Comparison of ENCODE assay signal across 11 cellular contexts in genomic region chr2:36387258-36387916, GRCh38. TPM values are rescaled to one million over a fixed set of nuclear protein-coding genes. Genes with fewer than 3 reads are reported as not detected.
A peak's percentile ranks its signal among the peaks of the same experiment; 100 is the strongest.
DNase-seq lines count a peak whose midpoint lies in the region; ATAC-seq, FAIRE-seq and TF ChIP-seq lines count a peak whose summit lies in the region.
"Had no signal": no experiment of that assay in that cellular context is flagged by ENCODE, and none has a peak within 500 bp of the region (broad histone marks: within the 10 kb centered on the region; RNA-seq: fewer than 3 reads in every experiment).

No MANE protein-coding gene starts in this region.

- 0 out of 2 replicates have a peak overlapping the region, but pooled peaks have one; percentile 17 for H3K14ac ChIP-seq in IMR-90 (replicated peaks; ENCODE audit: low read depth, low read length)

- no peaks in the 10 kb centered on the region for H3K9me3 Mint-ChIP-seq in activated CD4-positive, alpha-beta memory T cell treated with anti-CD3 and anti-CD28 coated beads, Interleukin-2, amount 10 ng/mL, durations not matched to agents 7 days and 5 days

- peaks cover 22% of the 10 kb centered on the region for H3K9me1 ChIP-seq in IMR-90 (ENCODE audit: insufficient read depth, low read length)
- H3K9me1 ChIP-seq in endothelial cell of umbilical vein (replicated peaks; ENCODE audit: control insufficient read depth, extremely low read depth, insufficient read depth, low read length), result no peaks in the 10 kb centered on the region

- H2BK20ac ChIP-seq in IMR-90 (ENCODE audit: low read depth, low read length), result no peak overlapping the region

- no peak for TF ChIP-seq EP300 in HepG2 (IDR thresholded peaks at IDR 0.05; ENCODE audit: low read depth in 2 of 2, low read length in 2 of 2)
- TF ChIP-seq EP300 in HepG2 (CRISPR knock-in tag; IDR thresholded peaks at IDR 0.05; ENCODE audit: borderline replicate concordance), result no peak

- TF ChIP-seq CTCF in HepG2 (CRISPR knock-in tag; IDR thresholded peaks at IDR 0.05) (no peak), right lobe of liver (IDR thresholded peaks at IDR 0.05) (no peak), IMR-90 (conservative IDR thresholded peaks at IDR 0.05; ENCODE audit: low read depth, low read length) (no peak), endothelial cell of umbilical vein (IDR thresholded peaks at IDR 0.05; ENCODE audit: extremely low read depth in 1 of 2, insufficient read depth in 1 of 2, low read depth in 1 of 2, low read length in 2 of 2) (no peak), tibial artery (IDR thresholded peaks at IDR 0.05) (no peak), thyroid gland (IDR thresholded peaks at IDR 0.05) (no peak)

- FAIRE-seq in HepG2 (lab: Jason Lieb, UNC), result no peak
- FAIRE-seq in endothelial cell of umbilical vein (lab: Jason Lieb, UNC), result no peak

- intact Hi-C loops in HepG2 (cut with micrococcal nuclease; ENCODE audit: unreplicated experiment), result no loop called here
- intact Hi-C loops in right lobe of liver (cut with DNase I), result no loop called here
- intact Hi-C loops in IMR-90 (cut with micrococcal nuclease), result no loop called here
- intact Hi-C loops in endothelial cell of umbilical vein (cut with micrococcal nuclease), result no loop called here
- intact Hi-C loops in tibial artery (cut with DNase I; ENCODE audit: low total_unique reads), result no loop called here
- intact Hi-C loops in thyroid gland (cut with DNase I), result no loop called here

- peaks cover 20% of the 10 kb centered on the region for H3K27me3 Mint-ChIP-seq in activated CD4-positive, alpha-beta memory T cell treated with anti-CD3 and anti-CD28 coated beads, Interleukin-2, amount 10 ng/mL, durations not matched to agents 7 days and 5 days

- H3K4me3 ChIP-seq in HepG2 (replicated peaks in 1 of 3; ENCODE audit: insufficient read depth in 1 of 3, low read depth in 2 of 3, low read length in 3 of 3), result no peak overlapping the region
- H3K4me3 ChIP-seq in right lobe of liver, result no peak overlapping the region
- H3K4me3 ChIP-seq in IMR-90 (ENCODE audit: insufficient read depth, low read depth, low read length), result no peak overlapping the region
- H3K4me3 ChIP-seq in endothelial cell of umbilical vein (replicated peaks in 1 of 3; ENCODE audit: insufficient read depth in 1 of 3, low read depth in 1 of 3, low read length in 3 of 3), result no peak overlapping the region
- H3K4me3 ChIP-seq in tibial artery, result no peak overlapping the region
- no peak overlapping the region for H3K4me3 ChIP-seq in thyroid gland (replicated peaks in 1 of 3)

- H4K8ac ChIP-seq in IMR-90 (ENCODE audit: low read depth in 2 of 2, low read length in 2 of 2), result peak overlapping the region in 1 of 2 experiments; percentile 6; a peak in 1 of 4 replicates

- no peak for ATAC-seq in HepG2
- no peak for ATAC-seq in right lobe of liver
- ATAC-seq in IMR-90 (ENCODE audit: low read depth), result no peak

- H3K9ac ChIP-seq in HepG2 (ENCODE audit: insufficient read depth, low read depth, low read length) (no peak overlapping the region), IMR-90 (ENCODE audit: low read depth, low read length) (no peak overlapping the region), endothelial cell of umbilical vein (replicated peaks; ENCODE audit: extremely low read depth, insufficient read depth, low read length) (peak overlapping the region; percentile 88)

- peaks cover 6% of the 10 kb centered on the region for H3K4me1 Mint-ChIP-seq in activated CD4-positive, alpha-beta memory T cell treated with anti-CD3 and anti-CD28 coated beads, Interleukin-2, amount 10 ng/mL, durations not matched to agents 7 days and 5 days

- H3K4me2 ChIP-seq in HepG2 (ENCODE audit: low read depth, low read length), result no peak overlapping the region
- peak overlapping the region; percentile 58; the same call in 1 of the 2 replicates for H3K4me2 ChIP-seq in IMR-90 (ENCODE audit: low read depth, low read length)
- peak overlapping the region; percentile 81 for H3K4me2 ChIP-seq in endothelial cell of umbilical vein (ENCODE audit: insufficient read depth, low read length)

- dilution Hi-C loops in IMR-90 (cut with HindIII; ENCODE audit: low sequenced_read_pairs, unreplicated experiment) (no loop called here), endothelial cell of umbilical vein (cut with MboI; ENCODE audit: extremely low pct_ligation_motif_present, low sequenced_read_pairs) (no loop called here)

- BruUV-seq in HepG2 (replicated peaks; lab: Mats Ljungman, UMichigan) (no TSS peak), IMR-90 (replicated peaks; lab: Mats Ljungman, UMichigan) (no TSS peak), endothelial cell of umbilical vein (replicated peaks; lab: Mats Ljungman, UMichigan) (no TSS peak)

- peaks cover 19 to 63% of the 10 kb centered on the region in 2 experiments; a peak in 3 of 4 replicates for H3K79me1 ChIP-seq in IMR-90 (ENCODE audit: low read depth in 1 of 2, low read length in 2 of 2)

- H3K23ac ChIP-seq in IMR-90 (ENCODE audit: low read depth, low read length), result peak overlapping the region; percentile 13; the same call in 1 of the 2 replicates

- H3K4ac ChIP-seq in IMR-90 (ENCODE audit: low read depth, low read length), result no peak overlapping the region

- H3K79me2 ChIP-seq in HepG2 (ENCODE audit: insufficient read depth, low read length) (peaks cover 84% of the 10 kb centered on the region), endothelial cell of umbilical vein (ENCODE audit: control insufficient read depth, insufficient read depth, low read length) (peaks cover 98% of the 10 kb centered on the region)

- DNase-seq in HepG2 (ENCODE audit: low spot score), result no peak
- DNase-seq in right lobe of liver, result no peak
- no peak for DNase-seq in IMR-90
- DNase-seq in endothelial cell of umbilical vein (ENCODE audit: low read depth, low spot score), result peak; percentile 57
- DNase-seq in tibial artery, result no peak
- DNase-seq in thyroid gland, result no peak
- no peak for DNase-seq in activated CD4-positive, alpha-beta memory T cell treated with anti-CD3 and anti-CD28 coated beads, Interleukin-2, amount 10 ng/mL, durations not matched to agents 7 days and 5 days
- no peak for DNase-seq in globus pallidus (ENCODE audit: low spot score)
- DNase-seq: GF-D8, KG1, NCI-H1694 treated with DMSO at 0.1 percent for 48 hours had no signal

- H2AK9ac ChIP-seq in IMR-90 (replicated peaks; ENCODE audit: low read depth, low read length, poor library complexity), result no peak overlapping the region

- in situ Hi-C loops in HepG2 (cut with HindIII; ENCODE audit: extremely low pct_ligation_motif_present, low pct_unique_long_range_greater_than_20kb) (no loop called here), IMR-90 (cut with MboI; ENCODE audit: low sequenced_read_pairs) (no loop called here)

- H2AFZ ChIP-seq in HepG2 (ENCODE audit: low read length) (no peak overlapping the region), IMR-90 (replicated peaks; ENCODE audit: low read length, poor library complexity) (no peak overlapping the region), endothelial cell of umbilical vein (ENCODE audit: low read depth, low read length) (no peak overlapping the region)

- no peak overlapping the region for H2BK120ac ChIP-seq in IMR-90 (ENCODE audit: low read depth, low read length)

- no peak overlapping the region for H4K5ac ChIP-seq in IMR-90 (ENCODE audit: low read depth, low read length)

- H3K36me3 Mint-ChIP-seq in activated CD4-positive, alpha-beta memory T cell treated with anti-CD3 and anti-CD28 coated beads, Interleukin-2, amount 10 ng/mL, durations not matched to agents 7 days and 5 days (ENCODE audit: low read depth), result no peaks in the 10 kb centered on the region

- no peak overlapping the region for H2BK15ac ChIP-seq in IMR-90 (ENCODE audit: low read depth, low read length)

- no peak overlapping the region for H4K91ac ChIP-seq in IMR-90 (ENCODE audit: insufficient read depth, low read depth, low read length)

- H3K27ac Mint-ChIP-seq in activated CD4-positive, alpha-beta memory T cell treated with anti-CD3 and anti-CD28 coated beads, Interleukin-2, amount 10 ng/mL, durations not matched to agents 7 days and 5 days, result no peak overlapping the region

- TF ChIP-seq POLR2A in HepG2 (IDR thresholded peaks at IDR 0.05; ENCODE audit: insufficient read depth in 1 of 2, low read depth in 2 of 2, low read length in 2 of 2) (no peak), right lobe of liver (IDR thresholded peaks at IDR 0.05) (no peak), IMR-90 (IDR thresholded peaks at IDR 0.05; ENCODE audit: low read depth, low read length) (no peak), endothelial cell of umbilical vein (IDR thresholded peaks at IDR 0.05; ENCODE audit: low read depth, low read length) (peak; percentile 34), thyroid gland (IDR thresholded peaks at IDR 0.05) (no peak)

- peak overlapping the region; percentile 2 for H3K27ac ChIP-seq in HepG2 (ENCODE audit: extremely low read length, insufficient read depth, low read length)
- H3K27ac ChIP-seq in right lobe of liver, result no peak overlapping the region
- no peak overlapping the region for H3K27ac ChIP-seq in IMR-90 (ENCODE audit: insufficient read depth, low read length)
- H3K27ac ChIP-seq in endothelial cell of umbilical vein (ENCODE audit: insufficient read depth, low read depth, low read length), result peak overlapping the region; percentile 98
- H3K27ac ChIP-seq in tibial artery, result peak overlapping the region; percentile 50 to 64
- H3K27ac ChIP-seq in thyroid gland, result peak overlapping the region in 1 of 3 donors; percentile 75

- no peak overlapping the region for H3K4me3 Mint-ChIP-seq in activated CD4-positive, alpha-beta memory T cell treated with anti-CD3 and anti-CD28 coated beads, Interleukin-2, amount 10 ng/mL, durations not matched to agents 7 days and 5 days

- H3K4me1 ChIP-seq in HepG2 (ENCODE audit: insufficient read depth, low read length) (peaks cover 48% of the 10 kb centered on the region), right lobe of liver (no peaks in the 10 kb centered on the region), IMR-90 (ENCODE audit: control insufficient read depth, insufficient read depth, low read length) (peaks cover 23% of the 10 kb centered on the region), endothelial cell of umbilical vein (ENCODE audit: control insufficient read depth, extremely low read depth, insufficient read depth, low read length) (peaks cover 87% of the 10 kb centered on the region), tibial artery (peaks cover 0 to 92% (median 30%) of the 10 kb centered on the region in 4 donors), thyroid gland (peaks cover 37 to 40% of the 10 kb centered on the region in 2 donors)

- CTCF ChIA-PET in HepG2 (lab: Yijun Ruan, JAX; ENCODE audit: low intra/inter-chr PET ratio, low total read pairs) (no interaction called here), IMR-90 (lab: Yijun Ruan, JAX) (interaction anchor here (0.8 kb wide), 1 partner anchor 35 kb away, joined by 3 read pairs; no protein-coding TSS in a partner anchor), endothelial cell of umbilical vein (lab: Charles Lee) (interaction anchor here (1.0 to 2.0 kb wide), 8 partner anchors 9 to 72 kb away, joined by 3 to 8 read pairs (median 4); no protein-coding TSS in a partner anchor)
- CTCF ChIA-PET in activated CD4-positive, alpha-beta memory T cell treated with anti-CD3 and anti-CD28 coated beads, Interleukin-2, amount 10 ng/mL, durations not matched to agents 7 days and 5 days (lab: Charles Lee), result no interaction called here

- POLR2A ChIA-PET in HepG2 (lab: Yijun Ruan, JAX) (no interaction called here), IMR-90 (lab: Charles Lee; ENCODE audit: unreplicated experiment) (no interaction called here), endothelial cell of umbilical vein (lab: Charles Lee) (interaction anchor here (1.4 to 2.5 kb wide), 2 partner anchors 13 to 73 kb away, joined by 3 to 8 read pairs; no protein-coding TSS in a partner anchor)
- POLR2A ChIA-PET in activated CD4-positive, alpha-beta memory T cell treated with anti-CD3 and anti-CD28 coated beads, Interleukin-2, amount 10 ng/mL, durations not matched to agents 7 days and 5 days (lab: Charles Lee), result no interaction called here

- TF ChIP-seq RAD21 in HepG2 (CRISPR knock-in tag; IDR thresholded peaks at IDR 0.05) (no peak), IMR-90 (IDR thresholded peaks at IDR 0.05; ENCODE audit: low read length) (no peak)

- H4K20me1 ChIP-seq in HepG2 (ENCODE audit: insufficient read depth, low read length) (no peaks in the 10 kb centered on the region), IMR-90 (ENCODE audit: insufficient read depth, low read length) (peaks cover 77% of the 10 kb centered on the region), endothelial cell of umbilical vein (replicated peaks; ENCODE audit: control insufficient read depth, extremely low read depth, insufficient read depth, low read length) (no peaks in the 10 kb centered on the region)

- H3K27me3 ChIP-seq in HepG2 (ENCODE audit: control insufficient read depth in 1 of 2, insufficient read depth in 2 of 2, low read length in 2 of 2), result no peaks in the 10 kb centered on the region
- no peaks in the 10 kb centered on the region for H3K27me3 ChIP-seq in right lobe of liver
- no peaks in the 10 kb centered on the region for H3K27me3 ChIP-seq in IMR-90 (ENCODE audit: control insufficient read depth, insufficient read depth, low read length)
- H3K27me3 ChIP-seq in endothelial cell of umbilical vein (ENCODE audit: control insufficient read depth in 2 of 2, insufficient read depth in 2 of 2, low read length in 2 of 2), result no peaks in the 10 kb centered on the region
- H3K27me3 ChIP-seq in tibial artery, result no peaks in the 10 kb centered on the region
- no peaks in the 10 kb centered on the region for H3K27me3 ChIP-seq in thyroid gland

- WGBS in HepG2 (ENCODE audit: low lambda C conversion rate), result 93% methylated on average over 2 of the region's 2 CpGs
- WGBS in right lobe of liver (ENCODE audit: insufficient coverage, low coverage, low lambda C conversion rate, missing lambda C conversion rate), result 49% methylated on average over 2 of the region's 2 CpGs
- 80% methylated on average over 2 of the region's 2 CpGs; no CpG with 5 or more reads in 1 of the 2 experiments for WGBS in IMR-90 (ENCODE audit: extremely low coverage in 2 of 2, insufficient read length in 1 of 2), 2 experiments
- 84 to 88% methylated on average over 2 of the region's 2 CpGs for WGBS in thyroid gland, 2 donors

- no peak overlapping the region for H3K18ac ChIP-seq in IMR-90 (ENCODE audit: low read depth, low read length)

- peak overlapping the region; percentile 24 for H2BK5ac ChIP-seq in IMR-90 (ENCODE audit: low read depth, low read length, poor library complexity, severe bottlenecking)

- peaks cover 7 to 21% of the 10 kb centered on the region in 2 experiments; a peak in 3 of 5 replicates for H3K36me3 ChIP-seq in HepG2 (replicated peaks in 1 of 2; ENCODE audit: control insufficient read depth in 1 of 2, insufficient read depth in 2 of 2, low read length in 2 of 2)
- no peaks in the 10 kb centered on the region for H3K36me3 ChIP-seq in right lobe of liver
- H3K36me3 ChIP-seq in IMR-90 (ENCODE audit: control insufficient read depth, insufficient read depth, low read length), result peaks cover 15% of the 10 kb centered on the region
- H3K36me3 ChIP-seq in endothelial cell of umbilical vein (ENCODE audit: control insufficient read depth in 2 of 2, extremely low read depth in 1 of 2, insufficient read depth in 2 of 2, low read length in 2 of 2), result peaks cover 3 to 13% of the 10 kb centered on the region in 2 experiments
- no peaks in the 10 kb centered on the region for H3K36me3 ChIP-seq in tibial artery
- H3K36me3 ChIP-seq in thyroid gland, result no peaks in the 10 kb centered on the region

- no peaks in the 10 kb centered on the region for H3K9me3 ChIP-seq in HepG2 (ENCODE audit: low read length)
- no peaks in the 10 kb centered on the region for H3K9me3 ChIP-seq in right lobe of liver
- no peaks in the 10 kb centered on the region for H3K9me3 ChIP-seq in IMR-90 (ENCODE audit: control insufficient read depth, insufficient read depth, low read length)
- no peaks in the 10 kb centered on the region for H3K9me3 ChIP-seq in endothelial cell of umbilical vein (replicated peaks; ENCODE audit: control insufficient read depth, insufficient read depth, low read length)
- H3K9me3 ChIP-seq in tibial artery, result no peaks in the 10 kb centered on the region
- H3K9me3 ChIP-seq in thyroid gland, result no peaks in the 10 kb centered on the region

- no peak overlapping the region for H3K56ac ChIP-seq in IMR-90 (ENCODE audit: extremely low read depth, insufficient read depth, low read length)

- no peak overlapping the region for H2AK5ac ChIP-seq in IMR-90 (ENCODE audit: low read depth, low read length)

RNA-seq across cellular contexts. Expression of gene CRIM1, which starts 31.8 kb away (rescaled TPM):
- total RNA-seq in HepG2 (2016; rRNA removed; fragmentation: Illumina TruSeq; extraction: Trizol) (21.5 and 39.1 TPM in 2 replicates), right lobe of liver (10 to 100 TPM in 4 of 6 experiments, 1 to 10 TPM in 2; 4.2 to 30.5 (median 16.7) TPM), IMR-90 (2012; rRNA removed) (436 and 490 TPM in 2 replicates), endothelial cell of umbilical vein (649 and 675 TPM in 2 replicates), thyroid gland (100 to 1,000 TPM in 1 of 4 donors, 10 to 100 TPM in 3; 49.5 to 104 (median 71.5) TPM)
- 87.0 and 95.7 TPM in 2 replicates for total RNA-seq in HepG2 (2016; cell fraction: cytosol; rRNA removed; fragmentation: Illumina TruSeq; extraction: Trizol; ENCODE audit: low read depth)
- total RNA-seq in HepG2 (2016; cell fraction: insoluble cytoplasmic fraction; rRNA removed; fragmentation: Illumina TruSeq; extraction: Trizol), result 19.5 and 37.7 TPM in 2 replicates
- total RNA-seq in HepG2 (2016; cell fraction: membrane; rRNA removed; fragmentation: Illumina TruSeq; extraction: Trizol), result 21.6 and 24.0 TPM in 2 replicates
- 70.5 and 71.4 TPM in 2 replicates for total RNA-seq in HepG2 (2016; cell fraction: nucleus; rRNA removed; fragmentation: Illumina TruSeq; extraction: Trizol)
- polyA plus RNA-seq in HepG2 (2011; rRNA removed) (61.6 and 69.9 TPM in 2 replicates), IMR-90 (2012; rRNA removed) (285 and 316 TPM in 2 replicates), endothelial cell of umbilical vein (422 and 462 TPM in 2 replicates)
- 47.0 and 57.8 TPM in 2 replicates for polyA plus RNA-seq in HepG2 (2011; cell fraction: cytosol; rRNA removed)
- 59.9 and 71.8 TPM in 2 replicates for polyA plus RNA-seq in HepG2 (2011; cell fraction: nucleus; rRNA removed)
- 47.6 and 59.6 TPM in 2 replicates for polyA plus RNA-seq in HepG2 (2012)
- polyA plus RNA-seq in HepG2 (2016; cell fraction: cytosol; fragmentation: Illumina TruSeq; extraction: Trizol; ENCODE audit: low read depth), result 1.1 and 2.4 TPM in 2 replicates
- 14.9 and 16.1 TPM in 2 replicates for polyA plus RNA-seq in HepG2 (2016; cell fraction: insoluble cytoplasmic fraction; fragmentation: Illumina TruSeq; extraction: Trizol; ENCODE audit: low read depth)
- 3.8 and 5.1 TPM in 2 replicates for polyA plus RNA-seq in HepG2 (2016; cell fraction: membrane; fragmentation: Illumina TruSeq; extraction: Trizol; ENCODE audit: low read depth)
- 36.1 and 38.6 TPM in 2 replicates for polyA plus RNA-seq in HepG2 (2016; cell fraction: nucleus; fragmentation: Illumina TruSeq; extraction: Trizol; ENCODE audit: insufficient read depth, low read depth)
- 452 and 516 TPM in 2 replicates for polyA minus RNA-seq in HepG2 (2011; rRNA and poly(A)+ RNA removed; ENCODE audit: low replicate concordance)
- polyA minus RNA-seq in HepG2 (2011; cell fraction: cytosol; rRNA and poly(A)+ RNA removed), result 226 and 235 TPM in 2 replicates
- 306 and 348 TPM in 2 replicates for polyA minus RNA-seq in HepG2 (2011; cell fraction: nucleus; rRNA and poly(A)+ RNA removed)
- 203 and 263 TPM in 2 replicates for polyA plus RNA-seq in IMR-90 (2012; cell fraction: cytosol; rRNA removed)
- polyA plus RNA-seq in IMR-90 (2012; cell fraction: nucleus; rRNA removed; ENCODE audit: low replicate concordance), result 109 and 133 TPM in 2 replicates
- 397 and 400 TPM in 2 replicates for polyA plus RNA-seq in endothelial cell of umbilical vein (2011; cell fraction: cytosol; rRNA removed)
- 406 and 467 TPM in 2 replicates for polyA plus RNA-seq in endothelial cell of umbilical vein (2011; cell fraction: nucleus; rRNA removed)
- 369 and 389 TPM in 2 replicates for polyA plus RNA-seq in endothelial cell of umbilical vein (2012)
- 1,644 and 1,810 TPM in 2 replicates for polyA minus RNA-seq in endothelial cell of umbilical vein
- polyA minus RNA-seq in endothelial cell of umbilical vein (2011; cell fraction: cytosol; rRNA and poly(A)+ RNA removed), result 271 TPM
- polyA minus RNA-seq in endothelial cell of umbilical vein (2011; cell fraction: nucleus; rRNA and poly(A)+ RNA removed), result 1,549 and 1,599 TPM in 2 replicates
- 1 to 10 TPM; 5.4 to 6.6 TPM for total RNA-seq in activated CD4-positive, alpha-beta memory T cell treated with anti-CD3 and anti-CD28 coated beads, Interleukin-2, amount 10 ng/mL, durations not matched to agents 7 days and 5 days

Comparison
In these comparisons a context has a peak if more than half of its experiments do, and no peak if none do; other contexts are left out.
1. H3K27ac ChIP-seq: peak in HepG2 (single experiment), endothelial cell of umbilical vein (single experiment) and tibial artery (2 of 2); none in right lobe of liver (0 of 3) and IMR-90 (single experiment).
2. CTCF ChIA-PET loops: an anchor here in IMR-90 (0.8 kb wide) and endothelial cell of umbilical vein (1.0 to 2.0 kb wide); none called in HepG2 and activated CD4-positive, alpha-beta memory T cell treated with anti-CD3 and anti-CD28 coated beads, Interleukin-2, amount 10 ng/mL, durations not matched to agents 7 days and 5 days.